Comparison of ENCODE assay signal across 10 cellular contexts in genomic region chr22:26482171-26482570, GRCh38. TPM values are rescaled to one million over a fixed set of nuclear protein-coding genes. Genes with fewer than 3 reads are reported as not detected.
A peak's percentile ranks its signal among the peaks of the same experiment; 100 is the strongest.
DNase-seq lines count a peak whose midpoint lies in the region; ATAC-seq, FAIRE-seq and TF ChIP-seq lines count a peak whose summit lies in the region.
"Had no signal": no experiment of that assay in that cellular context is flagged by ENCODE, and none has a peak within 500 bp of the region (broad histone marks: within the 10 kb centered on the region; RNA-seq: fewer than 3 reads in every experiment).

No MANE protein-coding gene starts in this region.

- H3K9ac ChIP-seq in HUES6 (ENCODE audit: low read length): no peak overlapping the region
- H3K9ac ChIP-seq in kidney (ENCODE audit: low read length in 2 of 2): no peak overlapping the region

- intact Hi-C loops in CD4-positive, alpha-beta T cell (cut with DNase I, micrococcal nuclease): loop anchor here (2.0 to 5.0 kb wide), 3 partner anchors 51 to 1435 kb away; partner anchors contain the start of genes PITPNB (in 1 of the 2) and TPST2 (in 1 of the 2)
- intact Hi-C loops in activated CD4-positive, alpha-beta memory T cell treated with anti-CD3 and anti-CD28 coated beads for 36 hours (cut with micrococcal nuclease): loop anchor here (2.0 kb wide), 1 partner anchor 177 kb away; no protein-coding TSS in a partner anchor
- intact Hi-C loops in ovary (cut with DNase I) (loop anchor here in 1 of 4 donors (10.0 kb wide), 1 partner anchor 103 kb away; no protein-coding TSS in a partner anchor), kidney (cut with DNase I) (no loop called here)

- no peak for ATAC-seq in CD4-positive, alpha-beta T cell (ENCODE audit: poor library complexity)
- ATAC-seq in naive B cell (ENCODE audit: low read depth in 2 of 2): no peak
- no peak for ATAC-seq in activated CD4-positive, CD25-positive, alpha-beta regulatory T cell treated with anti-CD3 and anti-CD28 coated beads, Interleukin-2, amount 50 U/mL, for 24 hours

- no peaks in the 10 kb centered on the region for H3K27me3 Mint-ChIP-seq in CD4-positive, alpha-beta T cell
- H3K27me3 Mint-ChIP-seq in activated CD4-positive, alpha-beta memory T cell treated with anti-CD3 and anti-CD28 coated beads for 36 hours: no peaks in the 10 kb centered on the region
- no peaks in the 10 kb centered on the region for H3K27me3 Mint-ChIP-seq in naive B cell

- CTCF ChIA-PET in CD4-positive, alpha-beta T cell (lab: Charles Lee): interaction anchor here (1.0 kb wide), 1 partner anchor 21 kb away, joined by 3 read pairs; no protein-coding TSS in a partner anchor
- CTCF ChIA-PET in activated CD4-positive, alpha-beta memory T cell treated with anti-CD3 and anti-CD28 coated beads for 36 hours (lab: Charles Lee): interaction anchor here (0.8 to 4.3 kb wide), 10 partner anchors 21 to 196 kb away, joined by 3 to 18 read pairs (median 5); no protein-coding TSS in a partner anchor

- peaks cover 47% of the 10 kb centered on the region for H3K36me3 Mint-ChIP-seq in CD4-positive, alpha-beta T cell (ENCODE audit: low read depth)
- H3K36me3 Mint-ChIP-seq in activated CD4-positive, alpha-beta memory T cell treated with anti-CD3 and anti-CD28 coated beads for 36 hours: peaks cover 24% of the 10 kb centered on the region
- peaks cover 3 to 11% of the 10 kb centered on the region in 2 donors for H3K36me3 Mint-ChIP-seq in naive B cell

- H3K4me3 ChIP-seq in HUES6 (ENCODE audit: low read depth, low read length) (peak overlapping the region; percentile 92; the same call in 1 of the 2 replicates), ovary (no peak overlapping the region), kidney (ENCODE audit: low read length in 2 of 2) (no peak overlapping the region)

- no peaks in the 10 kb centered on the region for H3K9me3 ChIP-seq in CD4-positive, alpha-beta T cell (ENCODE audit: control insufficient read depth, low read length)
- H3K9me3 ChIP-seq in HUES6 (ENCODE audit: control insufficient read depth, insufficient read depth, low read depth, low read length): no peaks in the 10 kb centered on the region
- no peaks in the 10 kb centered on the region for H3K9me3 ChIP-seq in ovary
- no peaks in the 10 kb centered on the region for H3K9me3 ChIP-seq in kidney (ENCODE audit: control insufficient read depth in 1 of 2, low read length in 2 of 2)

- peak overlapping the region; percentile 94 for H3K27ac Mint-ChIP-seq in CD4-positive, alpha-beta T cell
- H3K27ac Mint-ChIP-seq in activated CD4-positive, alpha-beta memory T cell treated with anti-CD3 and anti-CD28 coated beads for 36 hours: peak overlapping the region; percentile 92
- H3K27ac Mint-ChIP-seq in naive B cell: peak overlapping the region; percentile 89 to 100 (median 98)

- TF ChIP-seq CTCF in CD4-positive, alpha-beta T cell (IDR thresholded peaks at IDR 0.05): no peak
- no peak for TF ChIP-seq CTCF in ovary (IDR thresholded peaks at IDR 0.05)
- no peak for TF ChIP-seq CTCF in kidney (IDR thresholded peaks at IDR 0.05; ENCODE audit: borderline replicate concordance, extremely low read depth, insufficient read depth)

- no peak for TF ChIP-seq EP300 in ovary (IDR thresholded peaks at IDR 0.05)

- peak overlapping the region; percentile 97 for H3K4me3 Mint-ChIP-seq in CD4-positive, alpha-beta T cell
- H3K4me3 Mint-ChIP-seq in activated CD4-positive, alpha-beta memory T cell treated with anti-CD3 and anti-CD28 coated beads for 36 hours: peak overlapping the region; percentile 96
- peak overlapping the region in 7 of 8 donors; percentile 58 to 98 (median 92) for H3K4me3 Mint-ChIP-seq in naive B cell

- H3K27me3 ChIP-seq in CD4-positive, alpha-beta T cell (ENCODE audit: control insufficient read depth, insufficient read depth, low read length): no peaks in the 10 kb centered on the region
- H3K27me3 ChIP-seq in HUES6 (ENCODE audit: control insufficient read depth, insufficient read depth, low read length) (no peaks in the 10 kb centered on the region), ovary (no peaks in the 10 kb centered on the region)

- 56 to 64% (median 62%) methylated on average over 5 of the region's 5 CpGs for WGBS in ovary, 3 donors

- peaks cover 84% of the 10 kb centered on the region for H3K4me1 Mint-ChIP-seq in CD4-positive, alpha-beta T cell (ENCODE audit: low read depth)
- peaks cover 72% of the 10 kb centered on the region for H3K4me1 Mint-ChIP-seq in activated CD4-positive, alpha-beta memory T cell treated with anti-CD3 and anti-CD28 coated beads for 36 hours (ENCODE audit: low read depth)
- peaks cover 70 to 85% (median 75%) of the 10 kb centered on the region in 3 donors for H3K4me1 Mint-ChIP-seq in naive B cell

- H3K4me1 ChIP-seq in HUES6 (ENCODE audit: control insufficient read depth, insufficient read depth, low read length) (peaks cover 29% of the 10 kb centered on the region), ovary (ENCODE audit: insufficient read depth) (peaks cover 14% of the 10 kb centered on the region), kidney (ENCODE audit: control insufficient read depth in 1 of 2, insufficient read depth in 1 of 2, low read depth in 1 of 2, low read length in 2 of 2) (peaks cover 5 to 25% of the 10 kb centered on the region in 2 donors)

- FAIRE-seq in kidney (lab: Jason Lieb, UNC): no peak

- POLR2A ChIA-PET in CD4-positive, alpha-beta T cell (lab: Charles Lee): interaction anchor here (2.6 to 4.1 kb wide), 3 partner anchors 31 to 191 kb away, joined by 46 to 71 read pairs (median 54); partner anchors contain the start of genes ASPHD2 and TFIP11
- POLR2A ChIA-PET in activated CD4-positive, alpha-beta memory T cell treated with anti-CD3 and anti-CD28 coated beads for 36 hours (lab: Charles Lee): interaction anchor here (0.6 to 3.9 kb wide), 6 partner anchors 47 to 190 kb away, joined by 3 to 41 read pairs (median 4); partner anchors contain the start of gene ASPHD2

- no peak for DNase-seq in CD4-positive, alpha-beta T cell
- no peak for DNase-seq in activated CD4-positive, alpha-beta memory T cell treated with anti-CD3 and anti-CD28 coated beads for 36 hours
- DNase-seq in naive B cell (no peak), ovary (no peak), dermis blood vessel endothelial cell (no peak), kidney (no peak)
- DNase-seq: activated CD4-positive, alpha-beta T cell treated with anti-CD3 and anti-CD28 coated beads, Interleukin-2, amount 50 U/mL, for 1 hour; Kasumi-1 had no signal

- H3K9me3 Mint-ChIP-seq in CD4-positive, alpha-beta T cell: no peaks in the 10 kb centered on the region
- no peaks in the 10 kb centered on the region for H3K9me3 Mint-ChIP-seq in activated CD4-positive, alpha-beta memory T cell treated with anti-CD3 and anti-CD28 coated beads for 36 hours
- no peaks in the 10 kb centered on the region for H3K9me3 Mint-ChIP-seq in naive B cell

- H3K27ac ChIP-seq in CD4-positive, alpha-beta T cell (ENCODE audit: low read depth, low read length): no peak overlapping the region
- H3K27ac ChIP-seq in HUES6 (ENCODE audit: low read depth, low read length): no peak overlapping the region
- H3K27ac ChIP-seq in ovary: no peak overlapping the region
- H3K27ac ChIP-seq in kidney (ENCODE audit: low read depth in 2 of 2, low read length in 2 of 2): no peak overlapping the region

- H3K36me3 ChIP-seq in HUES6 (ENCODE audit: control insufficient read depth, insufficient read depth, low read length) (peaks cover 44% of the 10 kb centered on the region), ovary (no peaks in the 10 kb centered on the region), kidney (ENCODE audit: control insufficient read depth in 1 of 2, insufficient read depth in 2 of 2, low read length in 2 of 2) (peaks cover 0 to 10% of the 10 kb centered on the region in 2 donors)

- no peak for TF ChIP-seq POLR2A in ovary (IDR thresholded peaks at IDR 0.05)

RNA-seq across cellular contexts. Expression of gene HPS4, which starts 1.4 kb away (rescaled TPM):
- 10 to 100 TPM; 61.6 to 67.0 TPM for total RNA-seq in CD4-positive, alpha-beta T cell
- total RNA-seq in activated CD4-positive, alpha-beta memory T cell treated with anti-CD3 and anti-CD28 coated beads for 36 hours: 10 to 100 TPM; 41.7 to 44.3 TPM
- polyA plus RNA-seq in naive B cell (ENCODE audit: low read depth in 6 of 6): 10 to 100 TPM; 16.7 to 26.9 (median 24.6) TPM
- total RNA-seq in ovary: 10 to 100 TPM; 24.1 to 37.8 (median 34.0) TPM
- 10 to 100 TPM; 18.9 to 27.5 TPM for polyA plus RNA-seq in ovary
- total RNA-seq in dermis blood vessel endothelial cell: 20.0 and 26.5 TPM in 2 replicates
- 35.5 TPM for total RNA-seq in kidney
- polyA plus RNA-seq in kidney (ENCODE audit: insufficient read depth, low read depth, low replicate concordance): 11.9 TPM

RNA-seq across cellular contexts. Expression of gene SRRD, which starts 1.5 kb away (rescaled TPM):
- 10 to 100 TPM; 25.8 to 27.2 TPM for total RNA-seq in CD4-positive, alpha-beta T cell
- total RNA-seq in activated CD4-positive, alpha-beta memory T cell treated with anti-CD3 and anti-CD28 coated beads for 36 hours: 10 to 100 TPM; 20.6 to 22.0 TPM
- 10 to 100 TPM; 17.5 to 28.3 (median 22.7) TPM for polyA plus RNA-seq in naive B cell (ENCODE audit: low read depth in 6 of 6)
- 10 to 100 TPM in 5 of 7 donors, 1 to 10 TPM in 2; 7.3 to 25.2 (median 18.4) TPM for total RNA-seq in ovary
- 10 to 100 TPM in 1 of 2 donors, 1 to 10 TPM in 1; 8.2 to 23.4 TPM for polyA plus RNA-seq in ovary
- 21.1 and 27.7 TPM in 2 replicates for total RNA-seq in dermis blood vessel endothelial cell
- total RNA-seq in kidney: 22.8 TPM
- 20.3 TPM for polyA plus RNA-seq in kidney (ENCODE audit: insufficient read depth, low read depth, low replicate concordance)

RNA-seq across cellular contexts. Expression of gene TFIP11, which starts 30.1 kb away (rescaled TPM):
- total RNA-seq in CD4-positive, alpha-beta T cell: 100 to 1,000 TPM; 111 TPM
- total RNA-seq in activated CD4-positive, alpha-beta memory T cell treated with anti-CD3 and anti-CD28 coated beads for 36 hours: 10 to 100 TPM; 41.1 to 43.0 TPM
- polyA plus RNA-seq in naive B cell (ENCODE audit: low read depth in 6 of 6) (10 to 100 TPM; 25.2 to 43.8 (median 28.1) TPM), ovary (10 to 100 TPM; 14.0 to 28.9 TPM), kidney (ENCODE audit: insufficient read depth, low read depth, low replicate concordance) (26.7 TPM)
- total RNA-seq in ovary (10 to 100 TPM; 10.8 to 31.0 (median 26.3) TPM), dermis blood vessel endothelial cell (44.6 and 54.1 TPM in 2 replicates), kidney (34.2 TPM)

RNA-seq across cellular contexts. Expression of gene ASPHD2, which starts 53.1 kb away (rescaled TPM):
- total RNA-seq in CD4-positive, alpha-beta T cell: under 1 TPM; 0.70 to 0.85 TPM
- 1 to 10 TPM; 9.2 to 10.0 TPM for total RNA-seq in activated CD4-positive, alpha-beta memory T cell treated with anti-CD3 and anti-CD28 coated beads for 36 hours
- polyA plus RNA-seq in naive B cell (ENCODE audit: low read depth in 6 of 6): 1 to 10 TPM; 2.1 to 9.7 (median 6.6) TPM
- total RNA-seq in ovary: 1 to 10 TPM in 1 of 7 donors, under 1 TPM in 6; 0.34 to 1.4 (median 0.55) TPM
- polyA plus RNA-seq in ovary: under 1 TPM; 0.28 to 0.52 TPM
- total RNA-seq in dermis blood vessel endothelial cell: 1.0 and 1.2 TPM in 2 replicates
- 4.5 TPM for total RNA-seq in kidney
- 3.3 TPM for polyA plus RNA-seq in kidney (ENCODE audit: insufficient read depth, low read depth, low replicate concordance)
